ENCODE assay signal across 24 cellular contexts in genomic region chr17:289409-289808, GRCh38.
DNase-seq lines count a peak whose midpoint lies in the region; ATAC-seq and TF ChIP-seq lines count a peak whose summit lies in the region.
"Had no signal": no experiment of that assay in that cellular context is flagged by ENCODE, and none has a peak within 500 bp of the region (broad histone marks: within the 10 kb centered on the region; RNA-seq: fewer than 3 reads in every experiment).

No MANE protein-coding gene starts in this region.

- no peaks in the 10 kb centered on the region for H3K9me3 ChIP-seq in BLaER1 treated with 17β-estradiol and CSF1 and Interleukin-3, amounts not matched to agents 10 nM and 100 nM (replicated peaks in 1 of 11)
- no peaks in the 10 kb centered on the region for H3K9me3 ChIP-seq in RWPE2 (ENCODE audit: severe bottlenecking)
- H3K9me3 ChIP-seq: HAP-1 had no signal

- H3K4me2 ChIP-seq in BLaER1 treated with 17β-estradiol and CSF1 and Interleukin-3, amounts not matched to agents 10 nM and 100 nM: peak overlapping the region in 8 of 11 experiments; percentile 39 to 98 (median 90); a peak in 15 of 22 replicates

- H3K27ac ChIP-seq in BLaER1 treated with 17β-estradiol and CSF1 and Interleukin-3, amounts not matched to agents 10 nM and 100 nM: no peak overlapping the region
- H3K27ac ChIP-seq in RWPE2 (ENCODE audit: poor library complexity, severe bottlenecking): no peak overlapping the region
- H3K27ac ChIP-seq: C4-2B, dorsolateral prefrontal cortex, VCaP had no signal

- H4K20me1 ChIP-seq in BLaER1 treated with 17β-estradiol and CSF1 and Interleukin-3, amounts not matched to agents 10 nM and 100 nM: peaks cover 0 to 40% (median 14%) of the 10 kb centered on the region in 11 experiments; a peak in 9 of 22 replicates

- peaks cover 0 to 3% (median 0%) of the 10 kb centered on the region in 11 experiments; a peak in 2 of 22 replicates for H3K36me3 ChIP-seq in BLaER1 treated with 17β-estradiol and CSF1 and Interleukin-3, amounts not matched to agents 10 nM and 100 nM
- no peaks in the 10 kb centered on the region for H3K36me3 ChIP-seq in RWPE2 (ENCODE audit: low read depth)
- H3K36me3 ChIP-seq: HAP-1 had no signal

- peak; percentile 35 for DNase-seq in RWPE2 (ENCODE audit: low spot score)
- peak; percentile 40 for DNase-seq in left lobe of liver (ENCODE audit: low spot score)
- peak; percentile 59 for DNase-seq in posterior vena cava (ENCODE audit: low spot score)
- no peak for DNase-seq in activated T-cell treated with anti-CD3 and anti-CD28 coated beads, Interleukin-2, amount 50 U/mL, for 48 hours
- DNase-seq in NCI-H2081 (lab: John Stamatoyannopoulos, UW): no peak
- no peak for DNase-seq in SHP77 treated with DMSO at 0.1 percent for 48 hours (lab: John Stamatoyannopoulos, UW)
- DNase-seq: activated T-cell treated with anti-CD3 and anti-CD28 coated beads, Interleukin-2, amount 50 U/mL, for 1 hour; cerebellar nuclear complex; COR-L47; foreskin melanocyte; IMR-90; NCI-H1436; NCI-H345; NCI-H69; stimulated activated CD4-positive, alpha-beta T cell treated with anti-CD3 and anti-CD28 coated beads, Interleukin-15, amount 100 ng/mL, for 24 hours; T1000; trophoblast cell had no signal

- H3K27me3 ChIP-seq in BLaER1 treated with 17β-estradiol and CSF1 and Interleukin-3, amounts not matched to agents 10 nM and 100 nM: peaks cover 0 to 48% (median 0%) of the 10 kb centered on the region in 11 experiments; a peak in 11 of 22 replicates
- no peaks in the 10 kb centered on the region for H3K27me3 ChIP-seq in RWPE2 (ENCODE audit: insufficient read depth, poor library complexity, severe bottlenecking)

- intact Hi-C loops in posterior vena cava (cut with DNase I): no loop called here

- no peak overlapping the region for H3K9ac ChIP-seq in BLaER1 treated with 17β-estradiol and CSF1 and Interleukin-3, amounts not matched to agents 10 nM and 100 nM

- no peak overlapping the region for H3K4me3 ChIP-seq in BLaER1 treated with 17β-estradiol and CSF1 and Interleukin-3, amounts not matched to agents 10 nM and 100 nM
- H3K4me3 ChIP-seq in RWPE2 (ENCODE audit: severe bottlenecking): no peak overlapping the region
- H3K4me3 ChIP-seq: dorsolateral prefrontal cortex, HAP-1, lung had no signal

- no peak for TF ChIP-seq CTCF in RWPE2 (IDR thresholded peaks at IDR 0.05; ENCODE audit: poor library complexity, severe bottlenecking)

- peaks cover 22 to 83% (median 80%) of the 10 kb centered on the region in 10 experiments for H3K4me1 ChIP-seq in BLaER1 treated with 17β-estradiol and CSF1 and Interleukin-3, amounts not matched to agents 10 nM and 100 nM
- H3K4me1 ChIP-seq in RWPE2 (ENCODE audit: insufficient read depth, poor library complexity, severe bottlenecking): no peaks in the 10 kb centered on the region
- H3K4me1 ChIP-seq: HAP-1 had no signal

- ATAC-seq in RWPE2 (ENCODE audit: low read depth): no peak
- no peak for ATAC-seq in left lobe of liver
- ATAC-seq: stimulated activated effector memory CD8-positive, alpha-beta T cell treated with anti-CD3 and anti-CD28 coated beads, Interleukin-12 subunit alpha, Interleukin-12 subunit beta, amount 100 ng/mL, for 72 hours had no signal

Comparison
In these comparisons a context has a peak if more than half of its experiments do, and no peak if none do; other contexts are left out.
1. DNase-seq: peak in RWPE2 (single experiment), left lobe of liver (single experiment) and posterior vena cava (single experiment); none in activated T-cell treated with anti-CD3 and anti-CD28 coated beads, Interleukin-2, amount 50 U/mL, for 48 hours (0 of 2), NCI-H2081 (0 of 2) and SHP77 treated with DMSO at 0.1 percent for 48 hours (single experiment).